ENCODE assay signal across 8 cellular contexts in genomic region chr5:66145737-66146136, GRCh38.
A peak's percentile ranks its signal among the peaks of the same experiment; 100 is the strongest.
DNase-seq lines count a peak whose midpoint lies in the region; ATAC-seq and TF ChIP-seq lines count a peak whose summit lies in the region.

No MANE protein-coding gene starts in this region.

- peaks cover 24% of the 10 kb centered on the region for H3K36me3 Mint-ChIP-seq in nephron (ENCODE audit: low read depth)

- H3K27ac ChIP-seq in BLaER1 = peak overlapping the region; percentile 98; the same call in 1 of the 2 replicates
- H3K27ac ChIP-seq in coronary artery = peak overlapping the region; percentile 39 to 99

- DNase-seq in coronary artery (ENCODE audit: low spot score) = no peak
- no peak for DNase-seq in activated effector memory CD4-positive, alpha-beta T cell treated with anti-CD3 and anti-CD28 coated beads, Interleukin-2, amount 50 U/mL, for 16 hours

- peaks cover 62% of the 10 kb centered on the region for H3K79me2 ChIP-seq in Loucy (ENCODE audit: insufficient read depth, low read length)

- ATAC-seq in GM18909 (IDR thresholded peaks at IDR 0.05; ENCODE audit: poor library complexity, unreplicated experiment) (no peak), GM21786 (IDR thresholded peaks at IDR 0.05; ENCODE audit: unreplicated experiment) (no peak), GM19324 (IDR thresholded peaks at IDR 0.05; ENCODE audit: low FRiP score, unreplicated experiment) (no peak)

- no peaks in the 10 kb centered on the region for H3K27me3 Mint-ChIP-seq in nephron (ENCODE audit: low read depth)

- H3K9ac ChIP-seq in BLaER1 (peak overlapping the region; percentile 97; the same call in 1 of the 2 replicates), Loucy (ENCODE audit: low read depth, low read length, poor library complexity, severe bottlenecking) (peak overlapping the region; percentile 90)

- peak overlapping the region; percentile 94 to 98 (median 95) for H3K4me3 Mint-ChIP-seq in nephron

- H3K4me2 ChIP-seq in BLaER1 = peak overlapping the region; percentile 87
- H3K4me2 ChIP-seq in Loucy (ENCODE audit: low read depth, low read length, poor library complexity, severe bottlenecking) = peak overlapping the region; percentile 91

- H3K27me3 ChIP-seq in BLaER1 = no peaks in the 10 kb centered on the region
- no peaks in the 10 kb centered on the region for H3K27me3 ChIP-seq in Loucy (ENCODE audit: insufficient read depth, low read length, poor library complexity, severe bottlenecking)

- peaks cover 5% of the 10 kb centered on the region for H3K9me3 Mint-ChIP-seq in nephron

- no peaks in the 10 kb centered on the region for H3K9me2 ChIP-seq in Loucy (replicated peaks; ENCODE audit: low read depth, low read length)

- H3K4me1 ChIP-seq in BLaER1 (peaks cover 32% of the 10 kb centered on the region), Loucy (ENCODE audit: insufficient read depth, low read length, poor library complexity, severe bottlenecking) (peaks cover 46% of the 10 kb centered on the region)

- H3K4me1 Mint-ChIP-seq in nephron = peaks cover 25% of the 10 kb centered on the region

- H3F3A ChIP-seq in Loucy (ENCODE audit: low read depth) = no peaks in the 10 kb centered on the region

- peak overlapping the region; percentile 100 for H3K27ac Mint-ChIP-seq in nephron

- H3K36me3 ChIP-seq in BLaER1 (peaks cover 29% of the 10 kb centered on the region), Loucy (ENCODE audit: insufficient read depth, low read length) (no peaks in the 10 kb centered on the region)

- H3K9me3 ChIP-seq in BLaER1 (peaks cover 24% of the 10 kb centered on the region), Loucy (ENCODE audit: insufficient read depth, low read depth, low read length) (no peaks in the 10 kb centered on the region)

- TF ChIP-seq CTCF in Loucy (conservative IDR thresholded peaks at IDR 0.05; ENCODE audit: low read length) = no peak
- no peak for TF ChIP-seq CTCF in coronary artery (IDR thresholded peaks at IDR 0.05)
- TF ChIP-seq CTCF in nephron (IDR thresholded peaks at IDR 0.05; ENCODE audit: unreplicated experiment in 3 of 3) = no peak

- H2AFZ ChIP-seq in Loucy (ENCODE audit: low read length) = no peak overlapping the region

- H3K4me3 ChIP-seq in BLaER1 (peak overlapping the region; percentile 83), Loucy (ENCODE audit: low read length, poor library complexity, severe bottlenecking) (peak overlapping the region; percentile 75), coronary artery (peak overlapping the region; percentile 85)

- H4K20me1 ChIP-seq in BLaER1 (peaks cover 51% of the 10 kb centered on the region), Loucy (ENCODE audit: insufficient read depth, low read length, poor library complexity, severe bottlenecking) (peaks cover 33% of the 10 kb centered on the region)
